10 cellular contexts compared by ENCODE assay signal in genomic region chr18:10015941-10016819, GRCh38.
A peak's percentile ranks its signal among the peaks of the same experiment; 100 is the strongest.
DNase-seq lines count a peak whose midpoint lies in the region; ATAC-seq and TF ChIP-seq lines count a peak whose summit lies in the region.
"Had no signal": no experiment of that assay in that cellular context is flagged by ENCODE, and none has a peak within 500 bp of the region (broad histone marks: within the 10 kb centered on the region; RNA-seq: fewer than 3 reads in every experiment).

No MANE protein-coding gene starts in this region.

- peak overlapping the region; percentile 92 for H3K27ac ChIP-seq in DND-41 (ENCODE audit: low read length)
- H3K27ac ChIP-seq in esophagus squamous epithelium = peak overlapping the region in 3 of 4 donors; percentile 45 to 58 (median 58)
- peak overlapping the region in 1 of 2 donors; percentile 51 for H3K27ac ChIP-seq in ovary
- no peak overlapping the region for H3K27ac ChIP-seq in naive thymus-derived CD4-positive, alpha-beta T cell (ENCODE audit: low read depth, low read length)

- peak; percentile 65 for DNase-seq in DND-41
- DNase-seq in NCI-H226 = peak; percentile 78
- no peak for DNase-seq in esophagus squamous epithelium (lab: John Stamatoyannopoulos, UW)
- DNase-seq in ovary = peak in 3 of 5 donors; percentile 50 to 64 (median 55)
- no peak for DNase-seq in posterior vena cava (ENCODE audit: low spot score)
- no peak for DNase-seq in naive thymus-derived CD4-positive, alpha-beta T cell
- no peak for DNase-seq in NCI-H1417 (lab: John Stamatoyannopoulos, UW)
- DNase-seq: activated B cell treated with CpG ODN at 0.5 μM for 24 hours had no signal

- H3K9me3 ChIP-seq in DND-41 (ENCODE audit: insufficient read depth, low read length, severe bottlenecking) (no peaks in the 10 kb centered on the region), esophagus squamous epithelium (no peaks in the 10 kb centered on the region), ovary (no peaks in the 10 kb centered on the region)
- H3K9me3 ChIP-seq in naive thymus-derived CD4-positive, alpha-beta T cell (ENCODE audit: control insufficient read depth in 2 of 3, low read length in 3 of 3) = no peaks in the 10 kb centered on the region

- no peaks in the 10 kb centered on the region for H3K36me3 Mint-ChIP-seq in naive thymus-derived CD4-positive, alpha-beta T cell

- TF ChIP-seq EP300 in ovary (IDR thresholded peaks at IDR 0.05) = no peak

- CTCF ChIA-PET in naive thymus-derived CD4-positive, alpha-beta T cell (lab: Charles Lee) = no interaction called here

- H3K27me3 Mint-ChIP-seq in naive thymus-derived CD4-positive, alpha-beta T cell = peaks cover 0 to 6% (median 5%) of the 10 kb centered on the region in 5 donors
- H3K27me3 Mint-ChIP-seq: activated B cell treated with CpG ODN at 0.5 μM for 24 hours had no signal

- TF ChIP-seq CTCF in DND-41 (IDR thresholded peaks at IDR 0.05; ENCODE audit: borderline replicate concordance, extremely low read depth, low read length, poor library complexity, severe bottlenecking) = peak; percentile 74
- TF ChIP-seq CTCF in esophagus squamous epithelium (IDR thresholded peaks at IDR 0.05) = peak in 3 of 6 experiments; percentile 10 to 31 (median 26)
- TF ChIP-seq CTCF in ovary (IDR thresholded peaks at IDR 0.05) = peak in 2 of 3 donors; percentile 17 to 48

- H3K4me3 ChIP-seq in DND-41 (ENCODE audit: low read depth in 1 of 2, low read length in 2 of 2) (peak overlapping the region in 1 of 2 experiments; percentile 23; a peak in 1 of 4 replicates), esophagus squamous epithelium (no peak overlapping the region), ovary (no peak overlapping the region)
- no peak overlapping the region for H3K4me3 ChIP-seq in naive thymus-derived CD4-positive, alpha-beta T cell (ENCODE audit: low read length)
- H3K4me3 ChIP-seq: lung had no signal

- no peak overlapping the region for H3K27ac Mint-ChIP-seq in naive thymus-derived CD4-positive, alpha-beta T cell
- H3K27ac Mint-ChIP-seq: activated B cell treated with CpG ODN at 0.5 μM for 24 hours had no signal

- ATAC-seq in DND-41 (ENCODE audit: insufficient read depth, low read depth) (peak; percentile 87), HG03432 (IDR thresholded peaks at IDR 0.05; ENCODE audit: unreplicated experiment) (no peak)
- no peak for ATAC-seq in naive thymus-derived CD4-positive, alpha-beta T cell

- peak overlapping the region; percentile 47 for H3K9ac ChIP-seq in DND-41 (ENCODE audit: low read depth, low read length)

- 8 to 33% methylated on average over 4 to 7 of the region's 7 CpGs for WGBS in esophagus squamous epithelium, 2 donors
- WGBS in ovary, 3 donors = 17 to 23% (median 21%) methylated on average over 7 of the region's 7 CpGs

- no peak overlapping the region for H3K4me3 Mint-ChIP-seq in naive thymus-derived CD4-positive, alpha-beta T cell
- H3K4me3 Mint-ChIP-seq: activated B cell treated with CpG ODN at 0.5 μM for 24 hours had no signal

- peaks cover 0 to 11% (median 0%) of the 10 kb centered on the region in 7 donors for H3K4me1 Mint-ChIP-seq in naive thymus-derived CD4-positive, alpha-beta T cell

- H3K27me3 ChIP-seq in DND-41 (ENCODE audit: insufficient read depth, low read length, poor library complexity) = no peaks in the 10 kb centered on the region
- no peaks in the 10 kb centered on the region for H3K27me3 ChIP-seq in esophagus squamous epithelium
- H3K27me3 ChIP-seq in ovary = no peaks in the 10 kb centered on the region
- no peaks in the 10 kb centered on the region for H3K27me3 ChIP-seq in naive thymus-derived CD4-positive, alpha-beta T cell (ENCODE audit: control insufficient read depth in 2 of 2, insufficient read depth in 2 of 2, low read length in 2 of 2)

- no peaks in the 10 kb centered on the region for H3K79me2 ChIP-seq in DND-41 (ENCODE audit: insufficient read depth, low read length)

- H3K4me1 ChIP-seq in DND-41 (ENCODE audit: insufficient read depth, low read length) (peaks cover 48% of the 10 kb centered on the region), esophagus squamous epithelium (peaks cover 0 to 26% (median 19%) of the 10 kb centered on the region in 3 donors), ovary (ENCODE audit: insufficient read depth) (peaks cover 6% of the 10 kb centered on the region)
- no peaks in the 10 kb centered on the region for H3K4me1 ChIP-seq in naive thymus-derived CD4-positive, alpha-beta T cell (ENCODE audit: control insufficient read depth in 2 of 2, insufficient read depth in 2 of 2, low read length in 2 of 2)

- no peaks in the 10 kb centered on the region for H3K9me3 Mint-ChIP-seq in naive thymus-derived CD4-positive, alpha-beta T cell
- H3K9me3 Mint-ChIP-seq: activated B cell treated with CpG ODN at 0.5 μM for 24 hours had no signal

- peak overlapping the region; percentile 54 for H3K4me2 ChIP-seq in DND-41 (ENCODE audit: insufficient read depth, low read length)

- no peak for TF ChIP-seq POLR2A in esophagus squamous epithelium (IDR thresholded peaks at IDR 0.05)
- no peak for TF ChIP-seq POLR2A in ovary (IDR thresholded peaks at IDR 0.05)

- POLR2A ChIA-PET in naive thymus-derived CD4-positive, alpha-beta T cell (lab: Charles Lee) = no interaction called here

- H3K36me3 ChIP-seq in DND-41 (ENCODE audit: insufficient read depth, low read length) (no peaks in the 10 kb centered on the region), esophagus squamous epithelium (no peaks in the 10 kb centered on the region), ovary (no peaks in the 10 kb centered on the region)
- H3K36me3 ChIP-seq in naive thymus-derived CD4-positive, alpha-beta T cell (ENCODE audit: control insufficient read depth in 2 of 3, insufficient read depth in 3 of 3, low read length in 3 of 3) = no peaks in the 10 kb centered on the region

- no peaks in the 10 kb centered on the region for H4K20me1 ChIP-seq in DND-41 (ENCODE audit: insufficient read depth, low read length)

- intact Hi-C loops in esophagus squamous epithelium (cut with DNase I) = no loop called here
- intact Hi-C loops in ovary (cut with DNase I) = loop anchor here in 2 of 4 donors (5.0 kb wide), 1 partner anchor 501 kb away; no protein-coding TSS in a partner anchor
- intact Hi-C loops in posterior vena cava (cut with DNase I) = no loop called here
- intact Hi-C loops in naive thymus-derived CD4-positive, alpha-beta T cell (cut with micrococcal nuclease) = no loop called here

- H2AFZ ChIP-seq in DND-41 (ENCODE audit: low read depth, low read length) = peak overlapping the region; percentile 73

Comparison
In these comparisons a context has a peak if more than half of its experiments do, and no peak if none do; other contexts are left out.
1. DNase-seq: peak in DND-41 (single experiment), NCI-H226 (single experiment) and ovary (3 of 5); none in esophagus squamous epithelium (single experiment), posterior vena cava (single experiment), naive thymus-derived CD4-positive, alpha-beta T cell (0 of 9) and NCI-H1417 (0 of 3).